In genomic region chr22:46087816-46088277, GRCh38 we compare ENCODE assay signal across 9 cellular contexts.
DNase-seq lines count a peak whose midpoint lies in the region; ATAC-seq and TF ChIP-seq lines count a peak whose summit lies in the region.
"Had no signal": no experiment of that assay in that cellular context is flagged by ENCODE, and none has a peak within 500 bp of the region (broad histone marks: within the 10 kb centered on the region; RNA-seq: fewer than 3 reads in every experiment).

No MANE protein-coding gene starts in this region.

- CTCF ChIA-PET in mammary epithelial cell (lab: Charles Lee; ENCODE audit: low non-redundant PET): interaction anchor here (0.8 kb wide), 1 partner anchor 82 kb away, joined by 3 read pairs; no protein-coding TSS in a partner anchor

- no peaks in the 10 kb centered on the region for H3K9me3 Mint-ChIP-seq in H9

- no peak overlapping the region for H2BK120ac ChIP-seq in H9 (ENCODE audit: low read depth, low read length, poor library complexity, severe bottlenecking)

- H3T11ph ChIP-seq in H9 (ENCODE audit: low read length): no peak overlapping the region

- no peak overlapping the region; the same call in 1 of the 2 replicates for H3K14ac ChIP-seq in H9 (ENCODE audit: insufficient read depth, low read length)

- H3K36me3 ChIP-seq in mammary epithelial cell (ENCODE audit: insufficient read depth, low read length): peaks cover 23% of the 10 kb centered on the region
- H3K36me3 ChIP-seq in left lung: peaks cover 0 to 82% of the 10 kb centered on the region in 2 donors
- no peaks in the 10 kb centered on the region for H3K36me3 ChIP-seq in transverse colon

- TF ChIP-seq CTCF in mammary epithelial cell (conservative IDR thresholded peaks at IDR 0.05 in 1 of 2, IDR thresholded peaks at IDR 0.05 in 1 of 2; ENCODE audit: extremely low read depth in 1 of 2, insufficient read depth in 1 of 2, low read depth in 1 of 2, low read length in 2 of 2) (no peak), left lung (IDR thresholded peaks at IDR 0.05) (no peak), transverse colon (IDR thresholded peaks at IDR 0.05) (no peak), H9 (conservative IDR thresholded peaks at IDR 0.05) (no peak)

- H3K27ac ChIP-seq in mammary epithelial cell (ENCODE audit: insufficient read depth, low read depth, low read length) (peak overlapping the region; percentile 94), left lung (peak overlapping the region; percentile 83 to 98), transverse colon (peak overlapping the region; percentile 98 to 99 (median 98)), H9 (ENCODE audit: insufficient read length, low read depth, low read length) (no peak overlapping the region)

- no peaks in the 10 kb centered on the region; the same call in 1 of the 2 replicates for H3K27me3 Mint-ChIP-seq in H9 (ENCODE audit: low read depth)
- H3K27me3 Mint-ChIP-seq: B cell had no signal

- no peak overlapping the region for H3K18ac ChIP-seq in H9 (ENCODE audit: insufficient read length, low read depth, low read length)

- in situ Hi-C loops in mammary epithelial cell (cut with MboI; ENCODE audit: low sequenced_read_pairs in 2 of 2) (no loop called here), transverse colon (cut with MboI; ENCODE audit: low pct_ligation_motif_present in 1 of 4, low pct_unique_long_range_greater_than_20kb in 1 of 4, low sequenced_read_pairs in 3 of 4) (no loop called here)

- H4K91ac ChIP-seq in H9 (ENCODE audit: insufficient read length, low read depth, low read length): no peak overlapping the region

- H4K8ac ChIP-seq in H9 (replicated peaks; ENCODE audit: insufficient read length, low read depth, low read length): no peak overlapping the region

- H3K4me3 ChIP-seq in mammary epithelial cell (replicated peaks in 1 of 3; ENCODE audit: insufficient read depth in 1 of 3, low read depth in 2 of 3, low read length in 3 of 3) (peak overlapping the region; percentile 37 to 95 (median 93)), left lung (peak overlapping the region in 1 of 2 donors; percentile 38), transverse colon (peak overlapping the region in 1 of 4 donors; percentile 20)

- no peak overlapping the region for H2BK5ac ChIP-seq in H9 (ENCODE audit: insufficient read length, low read length)

- no peaks in the 10 kb centered on the region for H3K9me3 ChIP-seq in mammary epithelial cell (replicated peaks; ENCODE audit: insufficient read depth, low read length)
- H3K9me3 ChIP-seq in left lung: no peaks in the 10 kb centered on the region
- no peaks in the 10 kb centered on the region for H3K9me3 ChIP-seq in transverse colon
- no peaks in the 10 kb centered on the region for H3K9me3 ChIP-seq in H9 (ENCODE audit: control insufficient read depth, low read depth, low read length)

- H3K23ac ChIP-seq in H9 (ENCODE audit: insufficient read length, low read depth, low read length): no peak overlapping the region

- ATAC-seq in left lung (peak; percentile 53), HG02870 (IDR thresholded peaks at IDR 0.05; ENCODE audit: unreplicated experiment) (no peak)

- dilution Hi-C loops in mammary epithelial cell (cut with HindIII; ENCODE audit: low sequenced_read_pairs): no loop called here

- no peak overlapping the region for H2AK5ac ChIP-seq in H9 (ENCODE audit: insufficient read length, low read length)

- no peak overlapping the region for H3K4ac ChIP-seq in H9 (ENCODE audit: low read depth, low read length)

- DNase-seq in NCI-H1092 (lab: John Stamatoyannopoulos, UW) (peak; percentile 43), NCI-H1092 treated with DMSO at 0.1 percent for 48 hours (lab: John Stamatoyannopoulos, UW) (no peak), mammary epithelial cell (peak; percentile 84), left lung (peak; percentile 86), transverse colon (peak; percentile 80), NCI-H1105 (lab: John Stamatoyannopoulos, UW) (no peak), H9 (no peak)

- no peaks in the 10 kb centered on the region for H3K23me2 ChIP-seq in H9 (ENCODE audit: insufficient read length, low read depth, low read length, poor library complexity, severe bottlenecking)

- peaks cover 100% of the 10 kb centered on the region for H3K79me2 ChIP-seq in mammary epithelial cell (ENCODE audit: insufficient read depth, low read length)
- H3K79me2 ChIP-seq in H9 (ENCODE audit: insufficient read depth, low read length): peaks cover 4% of the 10 kb centered on the region; the same call in 1 of the 2 replicates

- H3K27me3 ChIP-seq in mammary epithelial cell (ENCODE audit: insufficient read depth, low read length) (no peaks in the 10 kb centered on the region), left lung (no peaks in the 10 kb centered on the region), transverse colon (no peaks in the 10 kb centered on the region), H9 (ENCODE audit: insufficient read depth, low read length) (no peaks in the 10 kb centered on the region)

- H3K4me3 Mint-ChIP-seq in H9: no peak overlapping the region
- H3K4me3 Mint-ChIP-seq: B cell had no signal

- H3K9ac ChIP-seq in mammary epithelial cell (ENCODE audit: insufficient read depth, low read length) (peak overlapping the region; percentile 77), H9 (ENCODE audit: extremely low read depth, insufficient read length, low read length) (no peak overlapping the region)

- intact Hi-C loops in mammary epithelial cell (cut with micrococcal nuclease): loop anchor here (1.0 kb wide), 1 partner anchor 18 kb away; no protein-coding TSS in a partner anchor
- intact Hi-C loops in left lung (cut with DNase I): no loop called here
- intact Hi-C loops in transverse colon (cut with DNase I; ENCODE audit: low total_unique reads): loop anchor here (2.0 kb wide), 1 partner anchor 19 kb away; no protein-coding TSS in a partner anchor

- H2AFZ ChIP-seq in mammary epithelial cell (ENCODE audit: low read depth, low read length): no peak overlapping the region
- no peak overlapping the region for H2AFZ ChIP-seq in H9 (ENCODE audit: low read length)

- H3K4me1 Mint-ChIP-seq in H9: no peaks in the 10 kb centered on the region; a peak in 1 of 4 replicates
- H3K4me1 Mint-ChIP-seq: B cell had no signal

- H4K20me1 ChIP-seq in mammary epithelial cell (ENCODE audit: insufficient read depth, low read length) (peaks cover 3% of the 10 kb centered on the region), H9 (ENCODE audit: control insufficient read depth, insufficient read depth, insufficient read length) (no peaks in the 10 kb centered on the region)

- 1% methylated on average over 15 of the region's 22 CpGs for WGBS in mammary epithelial cell (ENCODE audit: low coverage, missing lambda C conversion rate)
- WGBS in transverse colon (ENCODE audit: low coverage in 1 of 2), 2 donors: 53% methylated on average over 18 of the region's 22 CpGs; no CpG with 5 or more reads in 1 of the 2 donors
- no CpG with 5 or more reads among the region's 22 CpGs for WGBS in H9 (ENCODE audit: extremely low coverage, insufficient read length, low lambda C conversion rate)

- no peak overlapping the region for H2BK20ac ChIP-seq in H9 (ENCODE audit: low read depth, low read length, poor library complexity, severe bottlenecking)

- H3K4me2 ChIP-seq in mammary epithelial cell (ENCODE audit: insufficient read depth, low read depth, low read length): peak overlapping the region; percentile 97
- no peak overlapping the region for H3K4me2 ChIP-seq in H9 (ENCODE audit: insufficient read depth, insufficient read length, low read length)

- TF ChIP-seq POLR2A in transverse colon (IDR thresholded peaks at IDR 0.05): no peak

- no peaks in the 10 kb centered on the region for H3K36me3 Mint-ChIP-seq in H9 (ENCODE audit: insufficient read depth in 1 of 3, low read depth in 3 of 3)

- no peak overlapping the region for H2BK15ac ChIP-seq in H9 (ENCODE audit: low read depth, low read length)

- BruUV-seq in mammary epithelial cell (replicated peaks; lab: Mats Ljungman, UMichigan): no TSS peak

- H2BK12ac ChIP-seq in H9 (ENCODE audit: insufficient read length, low read depth, low read length): no peak overlapping the region

- no peak overlapping the region for H3K27ac Mint-ChIP-seq in H9
- H3K27ac Mint-ChIP-seq: B cell had no signal

- no peak overlapping the region for H3K56ac ChIP-seq in H9 (ENCODE audit: insufficient read length, low read depth, low read length)

- H3K79me1 ChIP-seq in H9 (ENCODE audit: insufficient read depth, low read depth, low read length, poor library complexity, severe bottlenecking): no peaks in the 10 kb centered on the region

- TF ChIP-seq EP300 in transverse colon (IDR thresholded peaks at IDR 0.05; ENCODE audit: low read depth): no peak

- H3K4me1 ChIP-seq in mammary epithelial cell (ENCODE audit: insufficient read depth, low read length): peaks cover 91% of the 10 kb centered on the region
- peaks cover 60 to 97% of the 10 kb centered on the region in 2 donors for H3K4me1 ChIP-seq in left lung
- H3K4me1 ChIP-seq in transverse colon: peaks cover 64 to 92% (median 77%) of the 10 kb centered on the region in 4 donors
- no peaks in the 10 kb centered on the region for H3K4me1 ChIP-seq in H9 (ENCODE audit: insufficient read depth, low read length)

- H4K5ac ChIP-seq in H9 (ENCODE audit: insufficient read length, low read depth, low read length): no peak overlapping the region

Comparison
In these comparisons a context has a peak if more than half of its experiments do, and no peak if none do; other contexts are left out.
1. DNase-seq: peak in NCI-H1092 (single experiment), mammary epithelial cell (single experiment), left lung (2 of 2) and transverse colon (single experiment); none in NCI-H1092 treated with DMSO at 0.1 percent for 48 hours (single experiment), NCI-H1105 (single experiment) and H9 (single experiment).
2. intact Hi-C loops: an anchor here in mammary epithelial cell (1.0 kb wide) and transverse colon (2.0 kb wide); none called in left lung.